Comparison of ENCODE assay signal across 12 cellular contexts in the genomic region with DNA sequence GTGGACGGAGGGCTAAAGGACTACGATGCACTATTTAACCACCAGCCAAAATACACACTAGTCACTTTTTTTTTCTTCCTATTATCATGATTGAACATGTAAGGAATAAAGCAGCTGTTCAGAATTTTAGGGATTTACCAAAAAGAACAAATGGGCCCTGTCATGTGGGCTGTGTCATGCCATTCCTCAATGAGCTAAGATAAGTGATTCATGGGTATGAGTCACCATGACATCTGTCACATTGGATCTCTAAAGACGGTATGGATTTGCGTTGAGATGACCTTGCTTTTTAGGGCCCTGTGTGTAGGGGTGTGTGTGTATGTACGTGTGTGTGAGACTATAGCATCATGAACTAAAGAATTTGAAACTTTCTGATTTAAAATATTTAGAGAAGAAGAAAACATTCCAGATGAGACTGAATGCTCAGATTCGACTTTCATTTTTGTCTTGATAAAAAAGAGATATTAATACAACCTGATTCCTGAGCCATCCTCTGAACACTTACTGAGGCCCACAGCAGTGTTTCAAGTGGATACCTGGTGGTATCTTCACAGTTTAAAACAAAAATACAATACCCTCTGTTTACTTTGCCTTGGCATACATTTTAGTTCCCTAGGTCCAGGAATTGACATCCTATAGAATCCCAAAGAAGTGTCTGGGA.
A peak's percentile ranks its signal among the peaks of the same experiment; 100 is the strongest.
DNase-seq lines count a peak whose midpoint lies in the region; ATAC-seq and TF ChIP-seq lines count a peak whose summit lies in the region.
"Had no signal": no experiment of that assay in that cellular context is flagged by ENCODE, and none has a peak within 500 bp of the region (broad histone marks: within the 10 kb centered on the region; RNA-seq: fewer than 3 reads in every experiment).

No MANE protein-coding gene starts in this region.

- WGBS in GM23248 (ENCODE audit: low coverage in 1 of 2, low lambda C conversion rate in 2 of 2, missing lambda C conversion rate in 2 of 2), 2 experiments = 52 to 59% methylated on average over 6 of the region's 6 CpGs
- WGBS in gastroesophageal sphincter (ENCODE audit: low coverage in 1 of 2), 2 donors = 38 to 70% methylated on average over 6 of the region's 6 CpGs

- DNase-seq in GM23248 (peak; percentile 78), RPMI7951 (ENCODE audit: low read depth) (peak; percentile 92), fibroblast of pulmonary artery (ENCODE audit: low read depth) (peak; percentile 77), islet precursor cell (no peak)
- DNase-seq: activated T-cell treated with anti-CD3 and anti-CD28 coated beads, Interleukin-2, amount 50 U/mL, for 4 hours; DND-41; effector memory CD4-positive, alpha-beta T cell; T-cell had no signal

- H3K27ac ChIP-seq in ACC112 (ENCODE audit: low read depth, low read length) = peak overlapping the region; percentile 59
- peak overlapping the region; percentile 13; the same call in 1 of the 2 replicates for H3K27ac ChIP-seq in GM23248
- H3K27ac ChIP-seq in gastroesophageal sphincter = no peak overlapping the region

- H4K20me1 ChIP-seq in GM23248 (ENCODE audit: insufficient read depth) = no peaks in the 10 kb centered on the region

- no peaks in the 10 kb centered on the region for H3K9me3 ChIP-seq in GM23248 (ENCODE audit: low read depth)
- no peaks in the 10 kb centered on the region for H3K9me3 ChIP-seq in gastroesophageal sphincter

- H3K9ac ChIP-seq in GM23248 = no peak overlapping the region

- H3K27me3 ChIP-seq in ACC112 (ENCODE audit: insufficient read depth, low read length) = no peaks in the 10 kb centered on the region
- H3K27me3 ChIP-seq in GM23248 (replicated peaks; ENCODE audit: insufficient read depth) = no peaks in the 10 kb centered on the region
- H3K27me3 ChIP-seq in gastroesophageal sphincter = no peaks in the 10 kb centered on the region

- H3K4me1 ChIP-seq in ACC112 (ENCODE audit: control insufficient read depth, insufficient read depth, low read length, unreplicated experiment) (peaks cover 46% of the 10 kb centered on the region), GM23248 (ENCODE audit: insufficient read depth) (peaks cover 46% of the 10 kb centered on the region), gastroesophageal sphincter (no peaks in the 10 kb centered on the region)

- no peak for TF ChIP-seq EP300 in gastroesophageal sphincter (IDR thresholded peaks at IDR 0.05)

- H3K4me3 ChIP-seq in ACC112 (ENCODE audit: low read depth, low read length) (no peak overlapping the region), GM23248 (no peak overlapping the region), fibroblast of pulmonary artery (replicated peaks; ENCODE audit: low read depth, low read length) (no peak overlapping the region), gastroesophageal sphincter (no peak overlapping the region)

- H3K36me3 ChIP-seq in ACC112 (ENCODE audit: insufficient read depth, low read length) (no peaks in the 10 kb centered on the region), GM23248 (ENCODE audit: low read depth) (no peaks in the 10 kb centered on the region), gastroesophageal sphincter (no peaks in the 10 kb centered on the region)

- H2AFZ ChIP-seq in ACC112 (ENCODE audit: low read length, unreplicated experiment) = peak overlapping the region; percentile 30
- no peak overlapping the region for H2AFZ ChIP-seq in GM23248

- no peak for TF ChIP-seq CTCF in fibroblast of pulmonary artery (IDR thresholded peaks at IDR 0.05; ENCODE audit: low read length, missing control alignments)
- no peak for TF ChIP-seq CTCF in gastroesophageal sphincter (IDR thresholded peaks at IDR 0.05)

- H3K4me2 ChIP-seq in GM23248 (ENCODE audit: unreplicated experiment) = no peak overlapping the region

- no peaks in the 10 kb centered on the region for H3F3A ChIP-seq in GM23248 (ENCODE audit: insufficient read depth)

- ATAC-seq in GM21526 (IDR thresholded peaks at IDR 0.05; ENCODE audit: low FRiP score, unreplicated experiment) (no peak), gastroesophageal sphincter (no peak), HG03196 (IDR thresholded peaks at IDR 0.05; ENCODE audit: unreplicated experiment) (no peak)
- ATAC-seq: T-cell had no signal

- H3K9me2 ChIP-seq in GM23248 (ENCODE audit: insufficient read depth) = peaks cover 4% of the 10 kb centered on the region; the same call in 1 of the 2 replicates

- H3K79me2 ChIP-seq in ACC112 (ENCODE audit: control insufficient read depth, insufficient read depth, low read length, unreplicated experiment) (no peaks in the 10 kb centered on the region), GM23248 (ENCODE audit: insufficient read depth) (no peaks in the 10 kb centered on the region)

- no peak for TF ChIP-seq POLR2A in gastroesophageal sphincter (IDR thresholded peaks at IDR 0.05)

- in situ Hi-C loops in GM23248 (cut with MboI) = no loop called here

Comparison
In these comparisons a context has a peak if more than half of its experiments do, and no peak if none do; other contexts are left out.
1. H3K27ac ChIP-seq: peak in ACC112 (single experiment) and GM23248 (single experiment); none in gastroesophageal sphincter (0 of 4).